In genomic region chr18:2538236-2538635, GRCh38 we compare ENCODE assay signal across 2 cellular contexts.
TF ChIP-seq lines count a peak whose summit lies in the region.

No MANE protein-coding gene starts in this region.

TF ChIP-seq in SK-N-SH treated with all-trans-retinoic acid at 6 μM for 48 hours, 23 proteins besides CTCF, POLR2A, EP300 and RAD21:
- TF ChIP-seq, protein P1, sequence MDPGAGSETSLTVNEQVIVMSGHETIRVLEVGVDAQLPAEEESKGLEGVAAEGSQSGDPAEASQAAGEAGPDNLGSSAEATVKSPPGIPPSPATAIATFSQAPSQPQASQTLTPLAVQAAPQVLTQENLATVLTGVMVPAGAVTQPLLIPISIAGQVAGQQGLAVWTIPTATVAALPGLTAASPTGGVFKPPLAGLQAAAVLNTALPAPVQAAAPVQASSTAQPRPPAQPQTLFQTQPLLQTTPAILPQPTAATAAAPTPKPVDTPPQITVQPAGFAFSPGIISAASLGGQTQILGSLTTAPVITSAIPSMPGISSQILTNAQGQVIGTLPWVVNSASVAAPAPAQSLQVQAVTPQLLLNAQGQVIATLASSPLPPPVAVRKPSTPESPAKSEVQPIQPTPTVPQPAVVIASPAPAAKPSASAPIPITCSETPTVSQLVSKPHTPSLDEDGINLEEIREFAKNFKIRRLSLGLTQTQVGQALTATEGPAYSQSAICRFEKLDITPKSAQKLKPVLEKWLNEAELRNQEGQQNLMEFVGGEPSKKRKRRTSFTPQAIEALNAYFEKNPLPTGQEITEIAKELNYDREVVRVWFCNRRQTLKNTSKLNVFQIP (CRISPR knock-in tag; IDR thresholded peaks at IDR 0.05; ENCODE audit: borderline replicate concordance, low read depth), result no peak
- TF ChIP-seq TOX (CRISPR knock-in tag; IDR thresholded peaks at IDR 0.05; ENCODE audit: borderline replicate concordance) (no peak), ZNF565 (CRISPR knock-in tag; conservative IDR thresholded peaks at IDR 0.05; ENCODE audit: low read depth) (no peak), CSDC2 (CRISPR knock-in tag; IDR thresholded peaks at IDR 0.05) (no peak), ESRRG (CRISPR knock-in tag; IDR thresholded peaks at IDR 0.05) (no peak), OSR1 (CRISPR knock-in tag; IDR thresholded peaks at IDR 0.05) (0 out of 2 replicates have a peak, but pooled peaks have one; percentile 16), BACH2 (CRISPR knock-in tag; IDR thresholded peaks at IDR 0.05; ENCODE audit: borderline replicate concordance) (no peak)
TF ChIP-seq in SK-N-SH treated with all-trans-retinoic acid at 6 μM for 48 hours: peak in this region for 1.

TF ChIP-seq in HepG2, 621 proteins besides CTCF, POLR2A, EP300 and RAD21:
- TF ChIP-seq, protein P2, sequence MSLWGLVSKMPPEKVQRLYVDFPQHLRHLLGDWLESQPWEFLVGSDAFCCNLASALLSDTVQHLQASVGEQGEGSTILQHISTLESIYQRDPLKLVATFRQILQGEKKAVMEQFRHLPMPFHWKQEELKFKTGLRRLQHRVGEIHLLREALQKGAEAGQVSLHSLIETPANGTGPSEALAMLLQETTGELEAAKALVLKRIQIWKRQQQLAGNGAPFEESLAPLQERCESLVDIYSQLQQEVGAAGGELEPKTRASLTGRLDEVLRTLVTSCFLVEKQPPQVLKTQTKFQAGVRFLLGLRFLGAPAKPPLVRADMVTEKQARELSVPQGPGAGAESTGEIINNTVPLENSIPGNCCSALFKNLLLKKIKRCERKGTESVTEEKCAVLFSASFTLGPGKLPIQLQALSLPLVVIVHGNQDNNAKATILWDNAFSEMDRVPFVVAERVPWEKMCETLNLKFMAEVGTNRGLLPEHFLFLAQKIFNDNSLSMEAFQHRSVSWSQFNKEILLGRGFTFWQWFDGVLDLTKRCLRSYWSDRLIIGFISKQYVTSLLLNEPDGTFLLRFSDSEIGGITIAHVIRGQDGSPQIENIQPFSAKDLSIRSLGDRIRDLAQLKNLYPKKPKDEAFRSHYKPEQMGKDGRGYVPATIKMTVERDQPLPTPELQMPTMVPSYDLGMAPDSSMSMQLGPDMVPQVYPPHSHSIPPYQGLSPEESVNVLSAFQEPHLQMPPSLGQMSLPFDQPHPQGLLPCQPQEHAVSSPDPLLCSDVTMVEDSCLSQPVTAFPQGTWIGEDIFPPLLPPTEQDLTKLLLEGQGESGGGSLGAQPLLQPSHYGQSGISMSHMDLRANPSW (CRISPR knock-in tag; IDR thresholded peaks at IDR 0.05; ENCODE audit: borderline replicate concordance), result no peak
- TF ChIP-seq TGIF2 (CRISPR knock-in tag; IDR thresholded peaks at IDR 0.05) (no peak), SATB2 (CRISPR knock-in tag; IDR thresholded peaks at IDR 0.05) (no peak), MTA1 (CRISPR knock-in tag; IDR thresholded peaks at IDR 0.05; ENCODE audit: borderline replicate concordance) (no peak), NRL (CRISPR knock-in tag; IDR thresholded peaks at IDR 0.05; ENCODE audit: borderline replicate concordance) (no peak), MTERF4 (CRISPR knock-in tag; IDR thresholded peaks at IDR 0.05) (no peak), ZNF430 (CRISPR knock-in tag; IDR thresholded peaks at IDR 0.05) (no peak), ZBTB2 (CRISPR knock-in tag; IDR thresholded peaks at IDR 0.05; ENCODE audit: low read depth) (no peak)
